12 cellular contexts compared by ENCODE assay signal in the genomic region with DNA sequence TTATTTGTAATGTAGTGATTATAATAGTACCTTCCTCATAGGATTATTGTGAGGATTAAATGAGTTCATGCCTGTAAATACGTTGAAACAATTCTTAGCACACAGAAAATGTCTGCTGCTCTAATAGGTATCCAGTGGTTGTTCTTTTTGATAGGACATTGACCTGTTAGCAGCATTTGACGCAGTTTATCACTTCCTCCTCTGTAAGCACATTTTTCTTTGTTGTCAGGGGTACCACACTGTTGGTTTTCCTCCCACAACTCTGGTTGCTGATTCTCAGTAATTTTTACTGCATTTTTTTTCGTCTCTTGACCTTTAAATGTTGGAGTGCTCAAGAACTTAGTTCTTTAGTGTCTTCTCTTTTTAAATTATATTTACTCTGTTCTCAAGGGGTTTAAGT. TPM values are rescaled to one million over a fixed set of nuclear protein-coding genes. Genes with fewer than 3 reads are reported as not detected.
DNase-seq lines count a peak whose midpoint lies in the region; ATAC-seq, FAIRE-seq and TF ChIP-seq lines count a peak whose summit lies in the region.
"Had no signal": no experiment of that assay in that cellular context is flagged by ENCODE, and none has a peak within 500 bp of the region (broad histone marks: within the 10 kb centered on the region; RNA-seq: fewer than 3 reads in every experiment).

No MANE protein-coding gene starts in this region.

- CTCF ChIA-PET in activated CD8-positive, alpha-beta T cell treated with anti-CD3 and anti-CD28 coated beads for 36 hours (lab: Charles Lee), result interaction anchor here (1.9 kb wide), 1 partner anchor 14 kb away, joined by 4 read pairs; no protein-coding TSS in a partner anchor

- peaks cover 64 to 91% (median 72%) of the 10 kb centered on the region in 4 donors for H3K4me1 Mint-ChIP-seq in CD4-positive, CD25-positive, alpha-beta regulatory T cell
- peaks cover 77% of the 10 kb centered on the region for H3K4me1 Mint-ChIP-seq in activated CD8-positive, alpha-beta T cell treated with anti-CD3 and anti-CD28 coated beads for 36 hours (ENCODE audit: low read depth)
- peaks cover 57 to 88% (median 78%) of the 10 kb centered on the region in 3 donors for H3K4me1 Mint-ChIP-seq in naive B cell

- peak; percentile 36 for FAIRE-seq in H54 (lab: Jason Lieb, UNC)

- peaks cover 10% of the 10 kb centered on the region for H3K36me3 ChIP-seq in CD4-positive, CD25-positive, alpha-beta regulatory T cell (ENCODE audit: control insufficient read depth, insufficient read depth, low read length)
- H3K36me3 ChIP-seq: suprapubic skin had no signal

- H3K27ac ChIP-seq in CD4-positive, CD25-positive, alpha-beta regulatory T cell (ENCODE audit: insufficient read depth, low read length, poor library complexity, severe bottlenecking), result peak overlapping the region; percentile 55
- H3K27ac ChIP-seq: esophagus muscularis mucosa, suprapubic skin had no signal

- peak; percentile 65 to 78 for ATAC-seq in CD4-positive, CD25-positive, alpha-beta regulatory T cell (ENCODE audit: low read depth in 2 of 2)
- peak; percentile 98 for ATAC-seq in activated CD8-positive, alpha-beta T cell treated with anti-CD3 and anti-CD28 coated beads for 36 hours
- ATAC-seq in naive B cell (ENCODE audit: low read depth in 2 of 2), result peak; percentile 86 to 88
- no peak for ATAC-seq in GM19328 (IDR thresholded peaks at IDR 0.05; ENCODE audit: unreplicated experiment)

- H3K4me1 ChIP-seq in CD4-positive, CD25-positive, alpha-beta regulatory T cell (ENCODE audit: control insufficient read depth, insufficient read depth, low read length, poor library complexity, severe bottlenecking), result peaks cover 52% of the 10 kb centered on the region

- peak overlapping the region; percentile 29 to 87 (median 45) for H3K27ac Mint-ChIP-seq in CD4-positive, CD25-positive, alpha-beta regulatory T cell
- H3K27ac Mint-ChIP-seq in activated CD8-positive, alpha-beta T cell treated with anti-CD3 and anti-CD28 coated beads for 36 hours, result peak overlapping the region; percentile 91
- H3K27ac Mint-ChIP-seq in naive B cell, result peak overlapping the region; percentile 54 to 93 (median 86)

- no peaks in the 10 kb centered on the region for H3K9me3 Mint-ChIP-seq in CD4-positive, CD25-positive, alpha-beta regulatory T cell
- H3K9me3 Mint-ChIP-seq in activated CD8-positive, alpha-beta T cell treated with anti-CD3 and anti-CD28 coated beads for 36 hours, result no peaks in the 10 kb centered on the region
- H3K9me3 Mint-ChIP-seq in naive B cell, result no peaks in the 10 kb centered on the region

- no peaks in the 10 kb centered on the region for H3K27me3 Mint-ChIP-seq in CD4-positive, CD25-positive, alpha-beta regulatory T cell
- no peaks in the 10 kb centered on the region for H3K27me3 Mint-ChIP-seq in activated CD8-positive, alpha-beta T cell treated with anti-CD3 and anti-CD28 coated beads for 36 hours
- H3K27me3 Mint-ChIP-seq in naive B cell, result no peaks in the 10 kb centered on the region

- H3K9me3 ChIP-seq in CD4-positive, CD25-positive, alpha-beta regulatory T cell (ENCODE audit: control insufficient read depth in 2 of 2, low read length in 2 of 2), result no peaks in the 10 kb centered on the region
- H3K9me3 ChIP-seq: esophagus muscularis mucosa, suprapubic skin had no signal

- no peak for TF ChIP-seq POLR2A in H54 (IDR thresholded peaks at IDR 0.05; ENCODE audit: low read depth, low read length)

- no peaks in the 10 kb centered on the region for H3K27me3 ChIP-seq in CD4-positive, CD25-positive, alpha-beta regulatory T cell (ENCODE audit: control insufficient read depth, insufficient read depth, low read length)
- H3K27me3 ChIP-seq: esophagus muscularis mucosa, suprapubic skin had no signal

- peak overlapping the region; percentile 27 for H3K4me3 ChIP-seq in CD4-positive, CD25-positive, alpha-beta regulatory T cell (ENCODE audit: low read depth, low read length)
- H3K4me3 ChIP-seq: esophagus muscularis mucosa, suprapubic skin had no signal

- H3K36me3 Mint-ChIP-seq in CD4-positive, CD25-positive, alpha-beta regulatory T cell, result peaks cover 24% of the 10 kb centered on the region
- peaks cover 48% of the 10 kb centered on the region for H3K36me3 Mint-ChIP-seq in activated CD8-positive, alpha-beta T cell treated with anti-CD3 and anti-CD28 coated beads for 36 hours (ENCODE audit: low read depth)
- peaks cover 0 to 6% of the 10 kb centered on the region in 2 donors for H3K36me3 Mint-ChIP-seq in naive B cell

- no peak for TF ChIP-seq CTCF in activated CD8-positive, alpha-beta T cell treated with anti-CD3 and anti-CD28 coated beads for 36 hours (IDR thresholded peaks at IDR 0.05)

- intact Hi-C loops in activated CD8-positive, alpha-beta T cell treated with anti-CD3 and anti-CD28 coated beads for 36 hours (cut with micrococcal nuclease), result no loop called here

- peak overlapping the region; percentile 27 to 73 (median 68) for H3K4me3 Mint-ChIP-seq in CD4-positive, CD25-positive, alpha-beta regulatory T cell
- peak overlapping the region; percentile 15 for H3K4me3 Mint-ChIP-seq in activated CD8-positive, alpha-beta T cell treated with anti-CD3 and anti-CD28 coated beads for 36 hours
- peak overlapping the region in 5 of 8 donors; percentile 2 to 61 (median 48) for H3K4me3 Mint-ChIP-seq in naive B cell

- DNase-seq in CD4-positive, CD25-positive, alpha-beta regulatory T cell, result peak in 2 of 3 donors; percentile 43 to 50
- DNase-seq in H54 (ENCODE audit: insufficient read length, low spot score) (no peak), naive B cell (peak; percentile 16), DMS79 treated with DMSO at 0.1 percent for 48 hours (lab: John Stamatoyannopoulos, UW) (no peak), NCI-H1694 (lab: John Stamatoyannopoulos, UW) (no peak)
- peak; percentile 63 for DNase-seq in activated CD8-positive, alpha-beta T cell treated with anti-CD3 and anti-CD28 coated beads for 36 hours
- no peak for DNase-seq in effector CD4-positive, alpha-beta T cell
- DNase-seq: activated gamma-delta T cell, NCI-H446 treated with DMSO at 0.1 percent for 48 hours had no signal

- POLR2A ChIA-PET in activated CD8-positive, alpha-beta T cell treated with anti-CD3 and anti-CD28 coated beads for 36 hours (lab: Charles Lee), result no interaction called here

RNA-seq across cellular contexts. Expression of gene PPM1B, which starts 15.4 kb away (rescaled TPM):
- 91.8 TPM for total RNA-seq in CD4-positive, CD25-positive, alpha-beta regulatory T cell
- 10 to 100 TPM; 48.9 to 62.6 (median 58.2) TPM for polyA plus RNA-seq in CD4-positive, CD25-positive, alpha-beta regulatory T cell
- total RNA-seq in activated CD8-positive, alpha-beta T cell treated with anti-CD3 and anti-CD28 coated beads for 36 hours, result 10 to 100 TPM; 37.1 to 40.7 TPM
- polyA plus RNA-seq in naive B cell (ENCODE audit: low read depth in 6 of 6), result 10 to 100 TPM; 45.1 to 74.3 (median 54.9) TPM

Comparison
In these comparisons a context has a peak if more than half of its experiments do, and no peak if none do; other contexts are left out.
1. DNase-seq: peak in CD4-positive, CD25-positive, alpha-beta regulatory T cell (2 of 3), activated CD8-positive, alpha-beta T cell treated with anti-CD3 and anti-CD28 coated beads for 36 hours (single experiment) and naive B cell (single experiment); none in H54 (single experiment), DMS79 treated with DMSO at 0.1 percent for 48 hours (single experiment), NCI-H1694 (single experiment) and effector CD4-positive, alpha-beta T cell (single experiment).
2. H3K4me3 Mint-ChIP-seq: peak in every context shown above with its lines; median percentile 68 in CD4-positive, CD25-positive, alpha-beta regulatory T cell; 48 in naive B cell; 15 in activated CD8-positive, alpha-beta T cell treated with anti-CD3 and anti-CD28 coated beads for 36 hours.
3. Peak in every context shown above with its lines, with median percentiles within 50 percentile points of each other: H3K27ac Mint-ChIP-seq.